8 cellular contexts compared by ENCODE assay signal in genomic region chr4:6269400-6269650, GRCh38. TPM values are rescaled to one million over a fixed set of nuclear protein-coding genes. Genes with fewer than 3 reads are reported as not detected.
DNase-seq lines count a peak whose midpoint lies in the region; ATAC-seq, FAIRE-seq and TF ChIP-seq lines count a peak whose summit lies in the region.

No MANE protein-coding gene starts in this region.

- no peak overlapping the region for H4K91ac ChIP-seq in H1 (replicated peaks; ENCODE audit: insufficient read length, low read length)
- H4K91ac ChIP-seq in trophoblast cell (ENCODE audit: low read depth, low read length) = no peak overlapping the region

- H3K4me1 ChIP-seq in Karpas-422 (ENCODE audit: low read length) (peaks cover 5% of the 10 kb centered on the region), H1 (replicated peaks in 1 of 4; ENCODE audit: control insufficient read depth in 3 of 4, insufficient read depth in 4 of 4, low read length in 3 of 4) (peaks cover 4 to 19% (median 11%) of the 10 kb centered on the region in 4 experiments), trophoblast cell (ENCODE audit: control insufficient read depth in 1 of 2, insufficient read depth in 2 of 2, low read length in 2 of 2) (peaks cover 29 to 37% of the 10 kb centered on the region in 2 experiments)

- H2BK120ac ChIP-seq in H1 (replicated peaks; ENCODE audit: low read depth, low read length) (no peak overlapping the region), trophoblast cell (ENCODE audit: insufficient read depth, low read length, poor library complexity) (no peak overlapping the region)

- H3K27me3 ChIP-seq in Karpas-422 (ENCODE audit: low read length) = no peaks in the 10 kb centered on the region
- peaks cover 0 to 4% (median 0%) of the 10 kb centered on the region in 4 experiments; a peak in 1 of 7 replicates for H3K27me3 ChIP-seq in H1 (replicated peaks in 1 of 4; ENCODE audit: control insufficient read depth in 3 of 4, extremely low read depth in 1 of 4, insufficient read depth in 3 of 4, low read length in 3 of 4)
- H3K27me3 ChIP-seq in trophoblast cell (ENCODE audit: insufficient read depth, low read length) = no peaks in the 10 kb centered on the region

- POLR2A ChIA-PET in H1 (lab: Charles Lee; ENCODE audit: partially characterized antibody) = interaction anchor here (0.7 to 1.9 kb wide), 6 partner anchors 9 to 405 kb away, joined by 3 to 8 read pairs (median 5); a partner anchor contains a TSS

- 0 out of 2 replicates have a peak, but pooled peaks cover 2% of the 10 kb centered on the region for H3K79me1 ChIP-seq in H1 (ENCODE audit: low read depth, low read length)
- peaks cover 13% of the 10 kb centered on the region for H3K79me1 ChIP-seq in trophoblast cell (ENCODE audit: low read length)

- H2BK20ac ChIP-seq in H1 (ENCODE audit: low read length) = no peak overlapping the region

- no peaks in the 10 kb centered on the region for H4K20me1 ChIP-seq in Karpas-422 (ENCODE audit: insufficient read depth, low read depth, low read length)
- H4K20me1 ChIP-seq in H1 (replicated peaks in 1 of 2; ENCODE audit: control insufficient read depth in 1 of 2, insufficient read depth in 2 of 2, low read length in 2 of 2) = peaks cover 4 to 8% of the 10 kb centered on the region in 2 experiments

- H3K9me3 ChIP-seq in Karpas-422 (ENCODE audit: low read length) (no peaks in the 10 kb centered on the region), H1 (ENCODE audit: insufficient read depth in 2 of 2, low read depth in 1 of 2, low read length in 1 of 2) (no peaks in the 10 kb centered on the region), trophoblast cell (ENCODE audit: insufficient read depth, low read depth, low read length) (no peaks in the 10 kb centered on the region)

- H3K36me3 ChIP-seq in Karpas-422 (ENCODE audit: insufficient read depth, low read length) = no peaks in the 10 kb centered on the region
- no peaks in the 10 kb centered on the region for H3K36me3 ChIP-seq in H1 (ENCODE audit: control insufficient read depth in 2 of 4, insufficient read depth in 4 of 4, low read length in 3 of 4)
- H3K36me3 ChIP-seq in trophoblast cell (ENCODE audit: control insufficient read depth in 1 of 2, insufficient read depth in 2 of 2, low read length in 2 of 2) = no peaks in the 10 kb centered on the region

- WGBS in H1 (ENCODE audit: extremely low coverage in 1 of 2, insufficient coverage in 1 of 2, insufficient read length in 1 of 2, insufficient replicate concordance in 2 of 2, low coverage in 1 of 2, low lambda C conversion rate in 2 of 2, missing lambda C conversion rate in 1 of 2), 2 experiments = 16% methylated on average over 7 of the region's 24 CpGs; no CpG with 5 or more reads in 1 of the 2 experiments
- WGBS in trophoblast cell (ENCODE audit: extremely low coverage, insufficient coverage, insufficient read length) = no CpG with 5 or more reads among the region's 24 CpGs

- H2BK5ac ChIP-seq in H1 (ENCODE audit: low read depth, low read length) = no peak overlapping the region
- no peak overlapping the region for H2BK5ac ChIP-seq in trophoblast cell (ENCODE audit: low read depth, low read length, poor library complexity)

- H3K4me3 ChIP-seq in Karpas-422 (ENCODE audit: low read length) = peak overlapping the region; percentile 51; the same call in 1 of the 2 replicates
- peak overlapping the region; percentile 25 to 77 (median 46); a peak in 7 of 8 replicates for H3K4me3 ChIP-seq in H1 (ENCODE audit: extremely low read depth in 1 of 4, insufficient read depth in 2 of 4, low read depth in 3 of 4, low read length in 4 of 4)
- H3K4me3 ChIP-seq in trophoblast cell (ENCODE audit: low read depth, low read length) = no peak overlapping the region

- peak overlapping the region; percentile 60 for H3K4me2 ChIP-seq in Karpas-422 (ENCODE audit: low read depth, low read length, poor library complexity, severe bottlenecking)
- peak overlapping the region; percentile 61 to 93 for H3K4me2 ChIP-seq in H1 (ENCODE audit: insufficient read depth in 1 of 2, low read depth in 2 of 2, low read length in 2 of 2)
- peak overlapping the region; percentile 74 for H3K4me2 ChIP-seq in trophoblast cell (ENCODE audit: low read length)

- no peak for TF ChIP-seq CTCF in H1 (IDR thresholded peaks at IDR 0.05; ENCODE audit: control extremely low read depth in 1 of 3, insufficient read depth in 1 of 3, low read depth in 1 of 3, low read length in 3 of 3)

- H3K56ac ChIP-seq in H1 (replicated peaks; ENCODE audit: insufficient read length, low read depth, low read length) = no peak overlapping the region

- no peak overlapping the region for H4K5ac ChIP-seq in H1 (ENCODE audit: insufficient read length, low read depth, low read length)

- H2AK5ac ChIP-seq in H1 (ENCODE audit: low read depth, low read length) (no peak overlapping the region), trophoblast cell (ENCODE audit: low read length) (no peak overlapping the region)

- FAIRE-seq in H1 (lab: Jason Lieb, UNC) = no peak

- ATAC-seq in GM18498 (IDR thresholded peaks at IDR 0.05; ENCODE audit: unreplicated experiment) (peak; percentile 7), esophagus mucosa (no peak), GM19351 (IDR thresholded peaks at IDR 0.05; ENCODE audit: unreplicated experiment) (no peak)

- H2BK15ac ChIP-seq in H1 (ENCODE audit: low read length) = 0 out of 2 replicates have a peak overlapping the region, but pooled peaks have one; percentile 46

- H4K12ac ChIP-seq in trophoblast cell (ENCODE audit: low read depth, low read length) = no peak overlapping the region

- DNase-seq in Karpas-422 (no peak), H1 (ENCODE audit: low read depth in 1 of 2, low spot score in 2 of 2) (no peak), trophoblast cell (no peak), NCI-H774 (lab: John Stamatoyannopoulos, UW) (no peak), retina (no peak)

- H2BK12ac ChIP-seq in H1 (ENCODE audit: low read depth, low read length) (no peak overlapping the region), trophoblast cell (ENCODE audit: low read length) (no peak overlapping the region)

- CTCF ChIA-PET in H1 (lab: Charles Lee; ENCODE audit: partially characterized antibody) = interaction anchor here (1.9 to 37.7 kb wide), 5 partner anchors 14 to 57 kb away, joined by 5 to 908 read pairs (median 11); no protein-coding TSS in a partner anchor

- H2AFZ ChIP-seq in Karpas-422 (ENCODE audit: low read length) (peak overlapping the region; percentile 48; the same call in 1 of the 2 replicates), H1 (ENCODE audit: low read length) (peak overlapping the region; percentile 81), trophoblast cell (ENCODE audit: insufficient read depth, low read length, poor library complexity) (no peak overlapping the region)

- H3K4ac ChIP-seq in H1 (replicated peaks; ENCODE audit: insufficient read length, low read depth, low read length) = no peak overlapping the region
- no peak overlapping the region for H3K4ac ChIP-seq in trophoblast cell (ENCODE audit: low read depth, low read length)

- H3K23ac ChIP-seq in H1 (ENCODE audit: insufficient read length) = no peak overlapping the region
- no peak overlapping the region for H3K23ac ChIP-seq in trophoblast cell (ENCODE audit: low read length)

- no peak for TF ChIP-seq EP300 in H1 (IDR thresholded peaks at IDR 0.05; ENCODE audit: borderline replicate concordance in 1 of 2, low read depth in 2 of 2, low read length in 2 of 2)

- H3K14ac ChIP-seq in H1 (ENCODE audit: insufficient read length) (no peak overlapping the region), trophoblast cell (ENCODE audit: low read length) (no peak overlapping the region)

- no peaks in the 10 kb centered on the region for H3K9me2 ChIP-seq in Karpas-422 (replicated peaks; ENCODE audit: insufficient read depth, low read length)

- TF ChIP-seq POLR2A in H1 (IDR thresholded peaks at IDR 0.05; ENCODE audit: control extremely low read depth in 1 of 2, low read depth in 2 of 2, low read length in 2 of 2) = no peak

- no peak overlapping the region for H3K27ac ChIP-seq in Karpas-422 (ENCODE audit: low read length)
- H3K27ac ChIP-seq in H1 (ENCODE audit: low read depth, low read length) = no peak overlapping the region
- no peak overlapping the region for H3K27ac ChIP-seq in trophoblast cell (ENCODE audit: low read depth, low read length)

- TF ChIP-seq RAD21 in H1 (IDR thresholded peaks at IDR 0.05 in 1 of 2, conservative IDR thresholded peaks at IDR 0.05 in 1 of 2; ENCODE audit: low read depth in 2 of 2, low read length in 2 of 2) = no peak

- no peak overlapping the region; the same call in 1 of the 2 replicates for H3K18ac ChIP-seq in H1 (ENCODE audit: extremely low read depth, low read length)
- no peak overlapping the region for H3K18ac ChIP-seq in trophoblast cell (ENCODE audit: low read length)

- H3K79me2 ChIP-seq in Karpas-422 (ENCODE audit: low read length) (no peaks in the 10 kb centered on the region), H1 (ENCODE audit: control insufficient read depth in 1 of 2, insufficient read depth in 2 of 2, low read length in 2 of 2) (no peaks in the 10 kb centered on the region), trophoblast cell (ENCODE audit: control insufficient read depth, insufficient read depth, low read length, poor library complexity) (peaks cover 3% of the 10 kb centered on the region)

- H4K8ac ChIP-seq in H1 (ENCODE audit: extremely low read depth, insufficient read depth, low read length) (no peak overlapping the region), trophoblast cell (ENCODE audit: low read depth, low read length) (peak overlapping the region; percentile 17)

- H3K23me2 ChIP-seq in H1 (ENCODE audit: low read depth, low read length) = peaks cover 6% of the 10 kb centered on the region; the same call in 1 of the 2 replicates

- H3K9ac ChIP-seq in Karpas-422 (ENCODE audit: low read length) = peak overlapping the region; percentile 57
- peak overlapping the region in 1 of 4 experiments; percentile 58; a peak in 2 of 7 replicates for H3K9ac ChIP-seq in H1 (replicated peaks in 1 of 4; ENCODE audit: extremely low read depth in 1 of 4, low read depth in 3 of 4, low read length in 3 of 4)
- H3K9ac ChIP-seq in trophoblast cell (ENCODE audit: low read length) = peak overlapping the region; percentile 2

TF ChIP-seq in H1, 55 proteins besides CTCF, POLR2A, EP300 and RAD21 (continues in another document):
- no peak for TF ChIP-seq RBBP5 (IDR thresholded peaks at IDR 0.05; ENCODE audit: borderline replicate concordance, low read depth, low read length)
- TF ChIP-seq SAP30 (IDR thresholded peaks at IDR 0.05; ENCODE audit: insufficient read depth, insufficient replicate concordance, low read length) = no peak

RNA-seq across cellular contexts. Expression of gene WFS1, which starts 0.3 kb away (rescaled TPM):
- total RNA-seq in Karpas-422 (2014; rRNA removed; shearing (Covaris generic); ENCODE audit: low replicate concordance) = 0.76 and 0.89 TPM in 2 replicates
- total RNA-seq in H1 (2021; fragmentation: NEBNext Ultra II Directional; extraction: Animal tissue kit (Norgen Biotek cat#: 25700)) = 29.1 and 34.0 TPM in 2 replicates
- polyA plus RNA-seq in H1 (2011; rRNA removed) = 43.1 and 55.7 TPM in 2 replicates
- 24.1 TPM for polyA plus RNA-seq in H1 (2011; cell fraction: cytosol; rRNA removed)
- polyA plus RNA-seq in H1 (2011; cell fraction: nucleus; rRNA removed) = 61.1 TPM
- polyA plus RNA-seq in H1 (2012, experiment 1 of 2) = 24.6 to 36.6 TPM (median 30.1 TPM) in 4 replicates
- polyA plus RNA-seq in H1 (2012, experiment 2 of 2) = 30.5 TPM
- 46.0 TPM for polyA plus RNA-seq in H1 (2013, experiment 1 of 2)
- polyA plus RNA-seq in H1 (2013, experiment 2 of 2) = 45.6 TPM
- 30.6 and 54.0 TPM in 2 replicates for polyA minus RNA-seq in H1 (2011; rRNA and poly(A)+ RNA removed)
- polyA minus RNA-seq in H1 (2011; cell fraction: cytosol; rRNA and poly(A)+ RNA removed) = 20.2 TPM
- polyA minus RNA-seq in H1 (2011; cell fraction: nucleus; rRNA and poly(A)+ RNA removed) = 24.3 TPM
- polyA plus RNA-seq in trophoblast cell (2013) = 65.0 and 74.6 TPM in 2 replicates
- total RNA-seq in esophagus mucosa = 3.7 TPM
